ENCODE assay signal across 8 cellular contexts in the genomic region with DNA sequence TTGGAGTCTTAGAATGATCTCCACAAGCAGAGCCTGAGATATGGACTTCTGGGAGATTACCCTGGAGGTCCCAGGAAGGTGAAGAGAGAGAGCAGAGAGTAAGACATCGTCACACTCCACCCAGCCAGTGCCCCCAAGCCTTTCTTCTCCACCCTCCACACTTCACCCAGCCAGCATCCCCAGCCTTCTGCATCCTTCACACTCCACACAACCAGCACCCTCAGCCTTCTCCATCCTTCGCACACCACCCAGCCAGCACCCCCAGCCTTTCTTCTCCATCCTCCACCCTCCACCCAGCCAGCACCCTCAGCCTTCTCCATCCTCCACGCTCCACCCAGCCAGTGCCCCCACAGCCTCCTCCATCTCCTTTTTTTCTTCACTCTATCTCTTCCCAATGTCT.
"Had no signal": no experiment of that assay in that cellular context is flagged by ENCODE, and none has a peak within 500 bp of the region (broad histone marks: within the 10 kb centered on the region; RNA-seq: fewer than 3 reads in every experiment).

No MANE protein-coding gene starts in this region.

- H3K4me3 Mint-ChIP-seq: HFFc6, IgD-negative memory B cell had no signal

- H3K9me3 ChIP-seq: HAP-1 had no signal

- DNase-seq: GM23248, GOT3, H7, HFFc6, KBM-7 had no signal

- H3K27ac Mint-ChIP-seq: HFFc6, IgD-negative memory B cell had no signal

- H2AFZ ChIP-seq: GM23248 had no signal

- H3K36me3 Mint-ChIP-seq: IgD-negative memory B cell had no signal

- H3K27ac ChIP-seq: GM23248, HL-60 had no signal

- H3K4me1 ChIP-seq: HAP-1 had no signal

- H3K4me3 ChIP-seq: GM23248, HAP-1 had no signal

- H3K36me3 ChIP-seq: HAP-1 had no signal

- H3K9ac ChIP-seq: GM23248 had no signal
